Comparison of ENCODE assay signal across 8 cellular contexts in genomic region chr3:194487289-194488006, GRCh38. TPM values are rescaled to one million over a fixed set of nuclear protein-coding genes. Genes with fewer than 3 reads are reported as not detected.
DNase-seq lines count a peak whose midpoint lies in the region; ATAC-seq and TF ChIP-seq lines count a peak whose summit lies in the region.

No MANE protein-coding gene starts in this region.

- H3K27ac ChIP-seq in esophagus muscularis mucosa (replicated peaks in 1 of 4) (peak overlapping the region; percentile 90 to 93 (median 92)), upper lobe of left lung (peak overlapping the region; percentile 90 to 95 (median 92))

- DNase-seq in NCI-H2081 treated with DMSO at 0.1 percent for 48 hours (lab: John Stamatoyannopoulos, UW), result peak; percentile 84
- peak; percentile 35 for DNase-seq in activated T-cell treated with anti-CD3 and anti-CD28 coated beads for 48 hours (ENCODE audit: low read depth)
- DNase-seq in esophagus muscularis mucosa (ENCODE audit: extremely low spot score), result peak; percentile 90
- DNase-seq in natural killer cell treated with Interleukin-12 subunit alpha and Interleukin-12 subunit beta and Interleukin-15 and Interleukin-18, amount 100 ng/mL, for 72 hours (ENCODE audit: low spot score), result peak; percentile 69
- peak; percentile 47 to 91 for DNase-seq in upper lobe of left lung
- DNase-seq in AG20443 (ENCODE audit: low spot score), result no peak

- H3K9me3 Mint-ChIP-seq in natural killer cell treated with Interleukin-12 subunit alpha and Interleukin-12 subunit beta and Interleukin-15 and Interleukin-18, amount 100 ng/mL, for 72 hours, result no peaks in the 10 kb centered on the region

- no peaks in the 10 kb centered on the region for H3K27me3 Mint-ChIP-seq in natural killer cell treated with Interleukin-12 subunit alpha and Interleukin-12 subunit beta and Interleukin-15 and Interleukin-18, amount 100 ng/mL, for 72 hours

- H3K4me1 Mint-ChIP-seq in natural killer cell treated with Interleukin-12 subunit alpha and Interleukin-12 subunit beta and Interleukin-15 and Interleukin-18, amount 100 ng/mL, for 72 hours (ENCODE audit: low read depth in 2 of 2), result peaks cover 41 to 51% of the 10 kb centered on the region in 2 donors

- H3K9me3 ChIP-seq in esophagus muscularis mucosa (no peaks in the 10 kb centered on the region), upper lobe of left lung (no peaks in the 10 kb centered on the region)

- TF ChIP-seq CTCF in esophagus muscularis mucosa (IDR thresholded peaks at IDR 0.05) (no peak), upper lobe of left lung (IDR thresholded peaks at IDR 0.05) (no peak)

- H3K27me3 ChIP-seq in esophagus muscularis mucosa, result no peaks in the 10 kb centered on the region
- H3K27me3 ChIP-seq in upper lobe of left lung, result no peaks in the 10 kb centered on the region

- H3K4me1 ChIP-seq in esophagus muscularis mucosa (peaks cover 20 to 45% (median 43%) of the 10 kb centered on the region in 4 donors), upper lobe of left lung (peaks cover 21 to 49% (median 31%) of the 10 kb centered on the region in 4 donors)

- peaks cover 1% of the 10 kb centered on the region for H3K36me3 Mint-ChIP-seq in natural killer cell treated with Interleukin-12 subunit alpha and Interleukin-12 subunit beta and Interleukin-15 and Interleukin-18, amount 100 ng/mL, for 72 hours

- WGBS in esophagus muscularis mucosa, result 21% methylated on average over 33 of the region's 51 CpGs
- WGBS in upper lobe of left lung, 2 donors, result 0 to 8% methylated on average over 1 to 49 of the region's 51 CpGs

- intact Hi-C loops in esophagus muscularis mucosa (cut with DNase I), result no loop called here

- H3K36me3 ChIP-seq in esophagus muscularis mucosa, result peaks cover 0 to 5% (median 2%) of the 10 kb centered on the region in 4 donors
- no peaks in the 10 kb centered on the region for H3K36me3 ChIP-seq in upper lobe of left lung

- H3K4me3 Mint-ChIP-seq in natural killer cell treated with Interleukin-12 subunit alpha and Interleukin-12 subunit beta and Interleukin-15 and Interleukin-18, amount 100 ng/mL, for 72 hours, result peak overlapping the region; percentile 69

- no peak for TF ChIP-seq EP300 in esophagus muscularis mucosa (IDR thresholded peaks at IDR 0.05)
- TF ChIP-seq EP300 in upper lobe of left lung (IDR thresholded peaks at IDR 0.05), result no peak

- peak overlapping the region; percentile 10 to 47 for H3K27ac Mint-ChIP-seq in natural killer cell treated with Interleukin-12 subunit alpha and Interleukin-12 subunit beta and Interleukin-15 and Interleukin-18, amount 100 ng/mL, for 72 hours

- ATAC-seq in GM18499 (IDR thresholded peaks at IDR 0.05; ENCODE audit: insufficient read depth, unreplicated experiment), result peak; percentile 24
- ATAC-seq in HG02610 (IDR thresholded peaks at IDR 0.05; ENCODE audit: unreplicated experiment), result peak; percentile 17
- ATAC-seq in natural killer cell treated with Interleukin-12 subunit alpha and Interleukin-12 subunit beta and Interleukin-15 and Interleukin-18, amount 100 ng/mL, for 72 hours, result peak; percentile 39 to 65
- ATAC-seq in upper lobe of left lung (ENCODE audit: low FRiP score in 2 of 2), result peak; percentile 34 to 72

- H3K4me3 ChIP-seq in esophagus muscularis mucosa (peak overlapping the region; percentile 79 to 91 (median 82)), upper lobe of left lung (peak overlapping the region; percentile 48 to 75 (median 72))

- TF ChIP-seq POLR2A in esophagus muscularis mucosa (IDR thresholded peaks at IDR 0.05; ENCODE audit: low read depth) (no peak), upper lobe of left lung (IDR thresholded peaks at IDR 0.05) (no peak)

RNA-seq across cellular contexts. Expression of gene ATP13A3, which starts 0.6 kb away (rescaled TPM):
- total RNA-seq in esophagus muscularis mucosa (100 to 1,000 TPM in 2 of 4 donors, 10 to 100 TPM in 2; 74.7 to 167 (median 91.0) TPM), upper lobe of left lung (100 to 1,000 TPM in 3 of 6 donors, 10 to 100 TPM in 3; 67.9 to 152 (median 94.6) TPM)
- total RNA-seq in natural killer cell treated with Interleukin-12 subunit alpha and Interleukin-12 subunit beta and Interleukin-15 and Interleukin-18, amount 100 ng/mL, for 72 hours, result 100 to 1,000 TPM in 1 of 2 donors, 10 to 100 TPM in 1; 67.6 to 157 TPM
